12 cellular contexts compared by ENCODE assay signal in the genomic region with DNA sequence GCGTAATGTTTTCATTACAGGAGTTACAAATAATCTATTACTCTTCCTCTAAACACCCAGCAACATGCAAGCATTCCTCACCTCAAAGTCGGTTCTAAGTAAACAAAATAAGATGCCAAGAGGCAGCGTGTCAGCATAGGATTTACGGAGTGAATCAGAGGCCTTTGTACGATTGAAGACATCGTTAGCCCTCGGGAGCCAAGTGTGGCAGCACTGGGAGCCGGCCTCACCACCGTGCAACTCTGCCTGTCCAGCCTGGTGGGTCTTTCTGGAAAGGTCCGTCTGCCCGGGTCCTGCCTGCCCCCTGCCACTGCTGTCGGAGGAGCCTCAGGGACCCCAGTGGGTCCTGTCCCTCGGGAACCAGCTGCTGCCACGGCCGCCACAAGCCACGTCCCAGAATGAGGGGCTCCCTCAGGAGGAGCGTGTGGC.
A peak's percentile ranks its signal among the peaks of the same experiment; 100 is the strongest.
DNase-seq lines count a peak whose midpoint lies in the region; ATAC-seq and TF ChIP-seq lines count a peak whose summit lies in the region.
"Had no signal": no experiment of that assay in that cellular context is flagged by ENCODE, and none has a peak within 500 bp of the region (broad histone marks: within the 10 kb centered on the region; RNA-seq: fewer than 3 reads in every experiment).

No MANE protein-coding gene starts in this region.

- 84 to 85% methylated on average over 17 of the region's 17 CpGs for WGBS in heart right ventricle, 2 donors
- WGBS in transverse colon (ENCODE audit: low coverage in 1 of 2), 2 donors: 60 to 63% methylated on average over 1 to 17 of the region's 17 CpGs

- TF ChIP-seq EP300 in transverse colon (IDR thresholded peaks at IDR 0.05; ENCODE audit: low read depth): no peak

- no peak for TF ChIP-seq POLR2A in transverse colon (IDR thresholded peaks at IDR 0.05)

- TF ChIP-seq CTCF in heart right ventricle (IDR thresholded peaks at IDR 0.05) (no peak), brain microvascular endothelial cell (IDR thresholded peaks at IDR 0.05; ENCODE audit: low read depth, low read length, missing control alignments) (no peak), transverse colon (IDR thresholded peaks at IDR 0.05) (no peak)

- H3K4me1 ChIP-seq in heart right ventricle (peaks cover 0 to 21% (median 9%) of the 10 kb centered on the region in 9 donors), transverse colon (no peaks in the 10 kb centered on the region)

- intact Hi-C loops in Right ventricle myocardium superior (cut with DNase I) (no loop called here), heart right ventricle (cut with DNase I) (loop anchor here in 1 of 10 donors (10.0 kb wide), 1 partner anchor 65 kb away; no protein-coding TSS in a partner anchor), transverse colon (cut with DNase I; ENCODE audit: low total_unique reads) (no loop called here)

- ATAC-seq in Right ventricle myocardium superior (ENCODE audit: poor library complexity) (no peak), heart right ventricle (no peak)

- in situ Hi-C loops in brain microvascular endothelial cell (cut with HindIII; ENCODE audit: low pct_ligation_motif_present, low sequenced_read_pairs): no loop called here
- in situ Hi-C loops in transverse colon (cut with MboI; ENCODE audit: low pct_ligation_motif_present in 1 of 4, low pct_unique_long_range_greater_than_20kb in 1 of 4, low sequenced_read_pairs in 3 of 4): no loop called here

- H3K4me3 ChIP-seq in heart right ventricle: no peak overlapping the region
- no peak overlapping the region for H3K4me3 ChIP-seq in brain microvascular endothelial cell (ENCODE audit: low read depth, low read length)
- H3K4me3 ChIP-seq in transverse colon: no peak overlapping the region
- H3K4me3 ChIP-seq: lung, thyroid gland had no signal

- DNase-seq in Right ventricle myocardium superior: peak; percentile 30
- DNase-seq in heart right ventricle: no peak
- peak; percentile 15 for DNase-seq in brain microvascular endothelial cell
- peak; percentile 54 for DNase-seq in kidney tubule cell (ENCODE audit: low spot score)
- DNase-seq in transverse colon: peak; percentile 4
- no peak for DNase-seq in activated T-cell treated with anti-CD3 and anti-CD28 coated beads, Interleukin-2, amount 50 U/mL, for 48 hours
- no peak for DNase-seq in SHP77 treated with DMSO at 0.1 percent for 48 hours (lab: John Stamatoyannopoulos, UW)
- DNase-seq in iPS-NIHi11 (ENCODE audit: low spot score): no peak
- DNase-seq: activated CD4-positive, alpha-beta T cell treated with anti-CD3 and anti-CD28 coated beads for 4 hours; NCI-H1694; thyroid gland had no signal

- H3K36me3 ChIP-seq in heart right ventricle: no peaks in the 10 kb centered on the region
- no peaks in the 10 kb centered on the region for H3K36me3 ChIP-seq in brain microvascular endothelial cell (replicated peaks)
- H3K36me3 ChIP-seq in transverse colon: no peaks in the 10 kb centered on the region
- H3K36me3 ChIP-seq: thyroid gland had no signal

- H3K27ac ChIP-seq in heart right ventricle (no peak overlapping the region), brain microvascular endothelial cell (no peak overlapping the region), transverse colon (no peak overlapping the region)
- H3K27ac ChIP-seq: thyroid gland had no signal

- H3K27me3 ChIP-seq in heart right ventricle: peaks cover 0 to 33% (median 22%) of the 10 kb centered on the region in 7 donors
- H3K27me3 ChIP-seq in brain microvascular endothelial cell (replicated peaks): peaks cover 15% of the 10 kb centered on the region
- no peaks in the 10 kb centered on the region for H3K27me3 ChIP-seq in transverse colon
- H3K27me3 ChIP-seq: thyroid gland had no signal

- H3K9me3 ChIP-seq in heart right ventricle: no peaks in the 10 kb centered on the region
- H3K9me3 ChIP-seq in transverse colon: no peaks in the 10 kb centered on the region
- H3K9me3 ChIP-seq: thyroid gland had no signal

Comparison
In these comparisons a context has a peak if more than half of its experiments do, and no peak if none do; other contexts are left out.
1. DNase-seq: peak in Right ventricle myocardium superior (single experiment), brain microvascular endothelial cell (single experiment), kidney tubule cell (single experiment) and transverse colon (single experiment); none in heart right ventricle (0 of 2), activated T-cell treated with anti-CD3 and anti-CD28 coated beads, Interleukin-2, amount 50 U/mL, for 48 hours (0 of 2), SHP77 treated with DMSO at 0.1 percent for 48 hours (single experiment) and iPS-NIHi11 (single experiment).